16 cellular contexts compared by ENCODE assay signal in genomic region chr5:156584856-156585255, GRCh38.
DNase-seq lines count a peak whose midpoint lies in the region; FAIRE-seq lines count a peak whose summit lies in the region.
"Had no signal": no experiment of that assay in that cellular context is flagged by ENCODE, and none has a peak within 500 bp of the region (broad histone marks: within the 10 kb centered on the region; RNA-seq: fewer than 3 reads in every experiment).

No MANE protein-coding gene starts in this region.

- no peak for FAIRE-seq in GM19239 (lab: Jason Lieb, UNC)
- FAIRE-seq: keratinocyte had no signal

- peak; percentile 58 for DNase-seq in COR-L47 (lab: John Stamatoyannopoulos, UW)
- DNase-seq in NCI-H1105 (lab: John Stamatoyannopoulos, UW) = peak; percentile 29
- peak; percentile 13 for DNase-seq in fibroblast of peridontal ligament (ENCODE audit: extremely low read depth)
- peak; percentile 68 for DNase-seq in pons (ENCODE audit: low spot score)
- no peak for DNase-seq in activated CD4-positive, alpha-beta T cell treated with anti-CD3 and anti-CD28 coated beads for 4 hours
- DNase-seq in hepatic stellate cell (ENCODE audit: low spot score) = no peak
- no peak for DNase-seq in OCI-M1 (lab: John Stamatoyannopoulos, UW)
- DNase-seq in GM19239 (ENCODE audit: insufficient read length, low spot score) = no peak
- DNase-seq: activated CD8-positive, alpha-beta memory T cell treated with anti-CD3 and anti-CD28 coated beads, Interleukin-2, amount 50 U/mL, for 4 hours; activated gamma-delta T cell treated with Interleukin-2 at 50 U/mL for 16 hours; MV-4-11; PC-9; SK-N-SH; stimulated activated CD4-positive, alpha-beta T cell treated with anti-CD3 and anti-CD28 coated beads, Interleukin-2, amount 100 ng/mL, for 48 hours; T1000 had no signal

Comparison
In these comparisons a context has a peak if more than half of its experiments do, and no peak if none do; other contexts are left out.
1. DNase-seq: peak in COR-L47 (single experiment), NCI-H1105 (single experiment), fibroblast of peridontal ligament (single experiment) and pons (single experiment); none in activated CD4-positive, alpha-beta T cell treated with anti-CD3 and anti-CD28 coated beads for 4 hours (0 of 2), hepatic stellate cell (single experiment), OCI-M1 (single experiment) and GM19239 (single experiment).